ENCODE assay signal across 9 cellular contexts in genomic region chr2:73072416-73072815, GRCh38. TPM values are rescaled to one million over a fixed set of nuclear protein-coding genes. Genes with fewer than 3 reads are reported as not detected.
DNase-seq lines count a peak whose midpoint lies in the region; ATAC-seq and TF ChIP-seq lines count a peak whose summit lies in the region.
"Had no signal": no experiment of that assay in that cellular context is flagged by ENCODE, and none has a peak within 500 bp of the region (broad histone marks: within the 10 kb centered on the region; RNA-seq: fewer than 3 reads in every experiment).

No MANE protein-coding gene starts in this region.

- H3K36me3 ChIP-seq in ACC112 (ENCODE audit: insufficient read depth, low read length) (no peaks in the 10 kb centered on the region), HUES6 (ENCODE audit: control insufficient read depth, insufficient read depth, low read length) (no peaks in the 10 kb centered on the region), adrenal gland (replicated peaks in 1 of 2) (peaks cover 0 to 13% of the 10 kb centered on the region in 2 donors)
- H3K36me3 ChIP-seq: cardiac muscle cell had no signal

- H3K4me3 Mint-ChIP-seq in central memory CD8-positive, alpha-beta T cell, result peak overlapping the region; percentile 93
- peak overlapping the region; percentile 93 for H3K4me3 Mint-ChIP-seq in natural killer cell

- H3K4me1 ChIP-seq in ACC112 (ENCODE audit: control insufficient read depth, insufficient read depth, low read length, unreplicated experiment) (peaks cover 7% of the 10 kb centered on the region), HUES6 (ENCODE audit: control insufficient read depth, insufficient read depth, low read length) (peaks cover 17% of the 10 kb centered on the region; the same call in 1 of the 2 replicates), adrenal gland (replicated peaks in 1 of 2) (peaks cover 21 to 24% of the 10 kb centered on the region in 2 donors)

- H3K27ac Mint-ChIP-seq in central memory CD8-positive, alpha-beta T cell (ENCODE audit: low read depth), result no peak overlapping the region
- H3K27ac Mint-ChIP-seq in natural killer cell, result peak overlapping the region; percentile 91 to 92

- TF ChIP-seq CTCF in natural killer cell (IDR thresholded peaks at IDR 0.05) (no peak), adrenal gland (IDR thresholded peaks at IDR 0.05) (no peak)

- H3K27me3 Mint-ChIP-seq in central memory CD8-positive, alpha-beta T cell, result no peaks in the 10 kb centered on the region
- peaks cover 0 to 8% of the 10 kb centered on the region in 2 donors for H3K27me3 Mint-ChIP-seq in natural killer cell (ENCODE audit: low read depth in 2 of 2)

- peaks cover 27% of the 10 kb centered on the region for H3K79me2 ChIP-seq in ACC112 (ENCODE audit: control insufficient read depth, insufficient read depth, low read length, unreplicated experiment)

- H3K4me1 Mint-ChIP-seq in central memory CD8-positive, alpha-beta T cell, result peaks cover 28% of the 10 kb centered on the region
- H3K4me1 Mint-ChIP-seq in natural killer cell, result peaks cover 31 to 40% of the 10 kb centered on the region in 2 donors

- H3K9me3 Mint-ChIP-seq in central memory CD8-positive, alpha-beta T cell, result no peaks in the 10 kb centered on the region
- H3K9me3 Mint-ChIP-seq in natural killer cell, result no peaks in the 10 kb centered on the region

- no peak for ATAC-seq in central memory CD8-positive, alpha-beta T cell (replicated peaks; ENCODE audit: extremely low read depth, poor library complexity, severe bottlenecking)
- no peak for ATAC-seq in natural killer cell
- no peak for ATAC-seq in HG03280 (IDR thresholded peaks at IDR 0.05; ENCODE audit: unreplicated experiment)

- H3K4me3 ChIP-seq in ACC112 (ENCODE audit: low read depth, low read length) (peak overlapping the region; percentile 85; the same call in 1 of the 2 replicates), HUES6 (ENCODE audit: low read depth, low read length) (peak overlapping the region; percentile 92), adrenal gland (peak overlapping the region in 1 of 4 donors; percentile 80)

- peaks cover 16% of the 10 kb centered on the region for H3K36me3 Mint-ChIP-seq in central memory CD8-positive, alpha-beta T cell (ENCODE audit: insufficient read depth)
- no peaks in the 10 kb centered on the region for H3K36me3 Mint-ChIP-seq in natural killer cell

- intact Hi-C loops in natural killer cell (cut with micrococcal nuclease), result loop anchor here (5.0 kb wide), 1 partner anchor 105 kb away; no protein-coding TSS in a partner anchor
- intact Hi-C loops in adrenal gland (cut with DNase I), result no loop called here

- H2AFZ ChIP-seq in ACC112 (ENCODE audit: low read length, unreplicated experiment), result no peak overlapping the region

- peak overlapping the region; percentile 88 for H3K9ac ChIP-seq in HUES6 (ENCODE audit: low read length)

- H3K27ac ChIP-seq in ACC112 (ENCODE audit: low read depth, low read length) (no peak overlapping the region), HUES6 (ENCODE audit: low read depth, low read length) (no peak overlapping the region), adrenal gland (peak overlapping the region in 2 of 5 donors; percentile 93 to 97)
- H3K27ac ChIP-seq: cardiac muscle cell had no signal

- no peak for TF ChIP-seq POLR2A in adrenal gland (IDR thresholded peaks at IDR 0.05)

- no peaks in the 10 kb centered on the region for H3K9me3 ChIP-seq in HUES6 (ENCODE audit: control insufficient read depth, insufficient read depth, low read depth, low read length)
- no peaks in the 10 kb centered on the region for H3K9me3 ChIP-seq in adrenal gland (replicated peaks in 1 of 3)

- H3K27me3 ChIP-seq in ACC112 (ENCODE audit: insufficient read depth, low read length) (no peaks in the 10 kb centered on the region), HUES6 (ENCODE audit: control insufficient read depth, insufficient read depth, low read length) (no peaks in the 10 kb centered on the region), adrenal gland (no peaks in the 10 kb centered on the region)

- 94 to 100% (median 99%) methylated on average over 1 of the region's 1 CpG for WGBS in adrenal gland, 4 donors

- no peak for DNase-seq in central memory CD8-positive, alpha-beta T cell (ENCODE audit: low spot score in 2 of 2)
- DNase-seq in natural killer cell (no peak), adrenal gland (no peak), GDM1 (lab: John Stamatoyannopoulos, UW) (no peak), amygdala (lab: John Stamatoyannopoulos, UW) (no peak)

RNA-seq across cellular contexts. Expression of gene SFXN5, which starts 0.9 kb away (rescaled TPM):
- total RNA-seq in natural killer cell, result 10 to 100 TPM; 15.3 to 22.3 (median 19.8) TPM
- 10 to 100 TPM; 17.6 to 56.5 (median 36.5) TPM for total RNA-seq in adrenal gland
- 10 to 100 TPM; 12.2 to 34.2 (median 22.6) TPM for polyA plus RNA-seq in adrenal gland

RNA-seq across cellular contexts. Expression of gene RAB11FIP5, which starts 40.3 kb away (rescaled TPM):
- 10 to 100 TPM in 2 of 3 donors, 1 to 10 TPM in 1; 4.9 to 15.9 (median 11.2) TPM for total RNA-seq in natural killer cell
- total RNA-seq in adrenal gland, result 10 to 100 TPM; 21.1 to 38.0 (median 24.3) TPM
- polyA plus RNA-seq in adrenal gland, result 10 to 100 TPM in 1 of 3 donors, 1 to 10 TPM in 2; 8.9 to 46.7 (median 9.6) TPM
